Comparison of ENCODE assay signal across 15 cellular contexts in the genomic region with DNA sequence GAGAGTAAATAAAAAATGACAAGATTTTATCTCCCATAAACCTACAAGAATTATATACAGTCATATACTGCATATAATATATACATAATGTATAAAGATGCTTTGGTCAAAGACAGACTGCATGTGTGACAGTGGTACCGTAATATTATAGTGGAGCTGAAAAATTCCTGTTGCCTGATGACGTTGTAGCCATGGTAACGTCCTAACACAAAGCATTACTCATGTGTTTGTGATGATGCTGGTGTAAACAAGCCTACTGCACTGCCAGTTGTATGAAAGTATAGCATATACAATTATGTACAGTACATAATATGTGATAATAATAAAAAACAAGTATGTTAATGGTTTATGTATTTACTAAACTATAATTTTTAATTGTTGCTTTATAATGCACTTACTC.
A peak's percentile ranks its signal among the peaks of the same experiment; 100 is the strongest.
DNase-seq lines count a peak whose midpoint lies in the region; ATAC-seq and TF ChIP-seq lines count a peak whose summit lies in the region.
"Had no signal": no experiment of that assay in that cellular context is flagged by ENCODE, and none has a peak within 500 bp of the region (broad histone marks: within the 10 kb centered on the region; RNA-seq: fewer than 3 reads in every experiment).

No MANE protein-coding gene starts in this region.

- DNase-seq in DMS53 treated with DMSO at 0.1 percent for 48 hours (lab: John Stamatoyannopoulos, UW; ENCODE audit: unreplicated experiment) (peak; percentile 24), LHCN-M2 (ENCODE audit: low read depth) (peak; percentile 44), adipocyte (ENCODE audit: low read depth) (peak; percentile 3), left kidney (ENCODE audit: low read depth, low spot score) (peak; percentile 35), A673 (ENCODE audit: low spot score) (no peak), NCI-H510A (lab: John Stamatoyannopoulos, UW) (no peak), KBM-7 (no peak)
- DNase-seq: activated CD4-positive, CD25-positive, alpha-beta regulatory T cell treated with anti-CD3 and anti-CD28 coated beads, Interleukin-2, amount 50 U/mL, for 72 hours; activated effector memory CD4-positive, alpha-beta T cell treated with anti-CD3 and anti-CD28 coated beads, Interleukin-2, amount 50 U/mL, for 16 hours; NCI-H1048; NCI-H2171; NK-92 treated with Interleukin-12 subunit alpha and Interleukin-12 subunit beta, amount 100 ng/mL, for 24 hours; Right ventricle myocardium superior had no signal

- CTCF ChIA-PET in A673 (lab: Charles Lee), result no interaction called here

- POLR2A ChIA-PET in A673 (lab: Charles Lee; ENCODE audit: low non-redundant PET), result no interaction called here

- H3K27me3 ChIP-seq in adipocyte (replicated peaks; ENCODE audit: control insufficient read depth, insufficient read depth, low read length) (no peaks in the 10 kb centered on the region), A673 (replicated peaks; ENCODE audit: insufficient read depth, low read depth, low read length, poor library complexity) (peaks cover 26% of the 10 kb centered on the region)
- H3K27me3 ChIP-seq: neural progenitor cell had no signal

- H3K9ac ChIP-seq in adipocyte (ENCODE audit: low read length), result no peak overlapping the region
- H3K9ac ChIP-seq: neural progenitor cell had no signal

- H3K36me3 ChIP-seq in adipocyte (ENCODE audit: control insufficient read depth, insufficient read depth, low read length, severe bottlenecking) (no peaks in the 10 kb centered on the region), A673 (ENCODE audit: insufficient read depth, low read length, poor library complexity, severe bottlenecking) (no peaks in the 10 kb centered on the region)
- H3K36me3 ChIP-seq: neural progenitor cell had no signal

- H3K27ac ChIP-seq in A673 (ENCODE audit: low read depth, low read length, poor library complexity, severe bottlenecking), result no peak overlapping the region
- H3K27ac ChIP-seq: neural progenitor cell had no signal

- H3K9me3 ChIP-seq in adipocyte (ENCODE audit: control insufficient read depth, low read length) (no peaks in the 10 kb centered on the region), A673 (ENCODE audit: low read depth, low read length, poor library complexity, severe bottlenecking) (no peaks in the 10 kb centered on the region)

- in situ Hi-C loops in KBM-7 (cut with MboI; ENCODE audit: low pct_unique_long_range_greater_than_20kb, low sequenced_read_pairs), result no loop called here

- H3K4me1 ChIP-seq in adipocyte (ENCODE audit: control insufficient read depth, insufficient read depth, low read length) (no peaks in the 10 kb centered on the region), A673 (ENCODE audit: insufficient read depth, low read length, poor library complexity, severe bottlenecking) (no peaks in the 10 kb centered on the region)
- H3K4me1 ChIP-seq: neural progenitor cell had no signal

- TF ChIP-seq CTCF in A673 (conservative IDR thresholded peaks at IDR 0.05; ENCODE audit: low read depth, low read length), result no peak

- H3K4me3 ChIP-seq in adipocyte (ENCODE audit: low read length) (no peak overlapping the region), A673 (ENCODE audit: low read depth, low read length, poor library complexity, severe bottlenecking) (no peak overlapping the region)
- H3K4me3 ChIP-seq: neural progenitor cell had no signal

- BruUV-seq in A673 (replicated peaks; lab: Mats Ljungman, UMichigan), result no TSS peak

- intact Hi-C loops in A673 (cut with micrococcal nuclease; ENCODE audit: unreplicated experiment), result no loop called here

- ATAC-seq in HG02763 (IDR thresholded peaks at IDR 0.05; ENCODE audit: unreplicated experiment), result no peak

Comparison
In these comparisons a context has a peak if more than half of its experiments do, and no peak if none do; other contexts are left out.
1. DNase-seq: peak in DMS53 treated with DMSO at 0.1 percent for 48 hours (single experiment), LHCN-M2 (single experiment), adipocyte (single experiment) and left kidney (single experiment); none in A673 (single experiment), NCI-H510A (single experiment) and KBM-7 (single experiment).